ENCODE assay signal across 18 cellular contexts in the genomic region with DNA sequence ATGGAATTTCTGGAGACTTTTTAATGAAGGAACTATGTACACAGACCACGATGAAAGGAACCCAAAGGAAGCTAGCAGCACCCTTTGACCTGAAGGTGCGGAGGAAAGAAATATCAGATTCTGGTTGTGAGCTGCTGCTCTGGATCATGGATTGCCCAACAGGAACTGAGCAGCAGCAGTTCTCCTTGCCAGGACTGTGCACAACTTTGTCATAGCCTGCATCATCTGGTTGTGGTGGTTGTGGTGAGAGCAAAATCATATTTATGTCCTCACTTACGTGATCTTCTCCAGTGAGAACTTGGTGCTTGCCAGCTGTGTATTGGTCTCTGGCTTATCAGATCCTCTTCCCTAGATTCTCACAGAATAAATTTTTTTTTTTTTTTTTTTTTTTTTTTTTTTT.
DNase-seq lines count a peak whose midpoint lies in the region; ATAC-seq and TF ChIP-seq lines count a peak whose summit lies in the region.
"Had no signal": no experiment of that assay in that cellular context is flagged by ENCODE, and none has a peak within 500 bp of the region (broad histone marks: within the 10 kb centered on the region; RNA-seq: fewer than 3 reads in every experiment).

No MANE protein-coding gene starts in this region.

- no peak overlapping the region for H3K4ac ChIP-seq in IMR-90 (ENCODE audit: low read depth, low read length)

- no peak overlapping the region for H4K91ac ChIP-seq in IMR-90 (ENCODE audit: insufficient read depth, low read depth, low read length)

- H3K27me3 Mint-ChIP-seq in CD14-positive monocyte (ENCODE audit: low read depth in 3 of 3) (no peaks in the 10 kb centered on the region), Calu3 (ENCODE audit: unreplicated experiment) (no peaks in the 10 kb centered on the region)
- H3K27me3 Mint-ChIP-seq: central memory CD8-positive, alpha-beta T cell; T-helper 17 cell had no signal

- in situ Hi-C loops in IMR-90 (cut with MboI; ENCODE audit: low sequenced_read_pairs), result no loop called here

- no peaks in the 10 kb centered on the region for H4K20me1 ChIP-seq in IMR-90 (ENCODE audit: insufficient read depth, low read length)

- TF ChIP-seq POLR2A in IMR-90 (IDR thresholded peaks at IDR 0.05; ENCODE audit: low read depth, low read length), result no peak

- POLR2A ChIA-PET in IMR-90 (lab: Charles Lee; ENCODE audit: unreplicated experiment), result no interaction called here

- H3K36me3 ChIP-seq in IMR-90 (ENCODE audit: control insufficient read depth, insufficient read depth, low read length) (no peaks in the 10 kb centered on the region), lower lobe of right lung (no peaks in the 10 kb centered on the region)
- H3K36me3 ChIP-seq: suprapubic skin had no signal

- DNase-seq in CD14-positive monocyte (ENCODE audit: low spot score) (peak; percentile 79), IMR-90 (peak; percentile 90), amniotic epithelial cell (ENCODE audit: low read depth) (peak; percentile 96), lower lobe of right lung (no peak), DMS53 treated with DMSO at 0.1 percent for 48 hours (lab: John Stamatoyannopoulos, UW; ENCODE audit: unreplicated experiment) (no peak), T-helper 2 cell (no peak), Calu3 (no peak)
- DNase-seq: activated CD4-positive, alpha-beta T cell treated with anti-CD3 and anti-CD28 coated beads for 1 hour; activated naive CD4-positive, alpha-beta T cell treated with anti-CD3 and anti-CD28 coated beads, Interleukin-2, amount 50 U/mL, for 16 hours; C1 segment of cervical spinal cord; DND-41; left cardiac atrium; NCI-H187 treated with DMSO at 0.1 percent for 48 hours; T-helper 17 cell had no signal

- H3K27me3 ChIP-seq in IMR-90 (ENCODE audit: control insufficient read depth, insufficient read depth, low read length) (no peaks in the 10 kb centered on the region), lower lobe of right lung (ENCODE audit: low read depth) (no peaks in the 10 kb centered on the region)
- H3K27me3 ChIP-seq: suprapubic skin had no signal

- H3K27ac ChIP-seq in IMR-90 (ENCODE audit: insufficient read depth, low read length), result no peak overlapping the region
- H3K27ac ChIP-seq in lower lobe of right lung, result no peak overlapping the region
- H3K27ac ChIP-seq: suprapubic skin had no signal

- H2BK20ac ChIP-seq in IMR-90 (ENCODE audit: low read depth, low read length), result no peak overlapping the region

- H3K9me1 ChIP-seq in IMR-90 (ENCODE audit: insufficient read depth, low read length), result no peaks in the 10 kb centered on the region

- H2BK120ac ChIP-seq in IMR-90 (ENCODE audit: low read depth, low read length), result no peak overlapping the region

- peaks cover 0 to 3% (median 0%) of the 10 kb centered on the region in 7 donors for H3K9me3 Mint-ChIP-seq in CD14-positive monocyte
- H3K9me3 Mint-ChIP-seq in Calu3 (ENCODE audit: low read depth, unreplicated experiment), result peaks cover 2% of the 10 kb centered on the region

- no peak overlapping the region for H3K4me3 Mint-ChIP-seq in CD14-positive monocyte
- H3K4me3 Mint-ChIP-seq in Calu3 (ENCODE audit: low read depth, unreplicated experiment), result no peak overlapping the region
- H3K4me3 Mint-ChIP-seq: central memory CD8-positive, alpha-beta T cell; IgD-negative memory B cell; T-helper 17 cell had no signal

- no peak for TF ChIP-seq CTCF in CD14-positive monocyte (IDR thresholded peaks at IDR 0.05)
- no peak for TF ChIP-seq CTCF in IMR-90 (conservative IDR thresholded peaks at IDR 0.05; ENCODE audit: low read depth, low read length)
- TF ChIP-seq CTCF in lower lobe of right lung (IDR thresholded peaks at IDR 0.05), result no peak
- no peak for TF ChIP-seq CTCF in Calu3 (IDR thresholded peaks at IDR 0.05; ENCODE audit: unreplicated experiment)

- dilution Hi-C loops in IMR-90 (cut with HindIII; ENCODE audit: low sequenced_read_pairs, unreplicated experiment), result no loop called here

- CTCF ChIA-PET in IMR-90 (lab: Yijun Ruan, JAX) (interaction anchor here (0.7 to 1.0 kb wide), 2 partner anchors 10 to 123 kb away, joined by 3 to 4 read pairs; no protein-coding TSS in a partner anchor), Calu3 (lab: Charles Lee) (interaction anchor here (0.7 kb wide), 1 partner anchor 420 kb away, joined by 5 read pairs; no protein-coding TSS in a partner anchor)

- H3K4me1 Mint-ChIP-seq in CD14-positive monocyte, result peaks cover 24% of the 10 kb centered on the region
- H3K4me1 Mint-ChIP-seq in Calu3 (ENCODE audit: low read depth, unreplicated experiment), result no peaks in the 10 kb centered on the region
- H3K4me1 Mint-ChIP-seq: central memory CD8-positive, alpha-beta T cell; IgD-negative memory B cell; T-helper 17 cell had no signal

- H3K23ac ChIP-seq in IMR-90 (ENCODE audit: low read depth, low read length), result no peak overlapping the region

- H4K8ac ChIP-seq in IMR-90 (ENCODE audit: low read depth in 2 of 2, low read length in 2 of 2), result peak overlapping the region in 1 of 2 experiments; percentile 7; a peak in 1 of 4 replicates

- no peaks in the 10 kb centered on the region for H3K79me1 ChIP-seq in IMR-90 (ENCODE audit: low read depth in 1 of 2, low read length in 2 of 2)

- no peaks in the 10 kb centered on the region for H3K36me3 Mint-ChIP-seq in CD14-positive monocyte
- no peaks in the 10 kb centered on the region for H3K36me3 Mint-ChIP-seq in Calu3 (ENCODE audit: insufficient read depth, unreplicated experiment)
- H3K36me3 Mint-ChIP-seq: IgD-negative memory B cell had no signal

- TF ChIP-seq RAD21 in IMR-90 (IDR thresholded peaks at IDR 0.05; ENCODE audit: low read length), result no peak

- no peak overlapping the region for H3K56ac ChIP-seq in IMR-90 (ENCODE audit: extremely low read depth, insufficient read depth, low read length)

- H3K4me2 ChIP-seq in IMR-90 (ENCODE audit: low read depth, low read length), result no peak overlapping the region

- no peak overlapping the region for H2BK5ac ChIP-seq in IMR-90 (ENCODE audit: low read depth, low read length, poor library complexity, severe bottlenecking)

- no peak overlapping the region for H2AFZ ChIP-seq in IMR-90 (replicated peaks; ENCODE audit: low read length, poor library complexity)

- H4K5ac ChIP-seq in IMR-90 (ENCODE audit: low read depth, low read length), result no peak overlapping the region

- intact Hi-C loops in CD14-positive monocyte (cut with micrococcal nuclease) (loop anchor here in 1 of 2 donors (10.0 kb wide), 1 partner anchor 74 kb away; the partner anchor contains the start of gene LPAR1), IMR-90 (cut with micrococcal nuclease) (no loop called here), lower lobe of right lung (cut with DNase I) (no loop called here), Calu3 (cut with micrococcal nuclease; ENCODE audit: unreplicated experiment) (no loop called here)

- H3K27ac Mint-ChIP-seq in CD14-positive monocyte (peak overlapping the region; percentile 34 to 85 (median 72)), Calu3 (ENCODE audit: unreplicated experiment) (no peak overlapping the region)
- H3K27ac Mint-ChIP-seq: IgD-negative memory B cell, T-helper 17 cell had no signal

- WGBS in IMR-90 (ENCODE audit: extremely low coverage in 2 of 2, insufficient read length in 1 of 2), 2 experiments, result no CpG with 5 or more reads among the region's 3 CpGs

- H3K9ac ChIP-seq in IMR-90 (ENCODE audit: low read depth, low read length), result no peak overlapping the region

- peak; percentile 72 for ATAC-seq in IMR-90 (ENCODE audit: low read depth)
- peak; percentile 52 to 66 for ATAC-seq in lower lobe of right lung
- no peak for ATAC-seq in GM21825 (IDR thresholded peaks at IDR 0.05; ENCODE audit: unreplicated experiment)
- ATAC-seq: T-helper 17 cell had no signal

- H3K18ac ChIP-seq in IMR-90 (ENCODE audit: low read depth, low read length), result no peak overlapping the region

- no peaks in the 10 kb centered on the region for H3K9me3 ChIP-seq in IMR-90 (ENCODE audit: control insufficient read depth, insufficient read depth, low read length)
- H3K9me3 ChIP-seq in lower lobe of right lung, result no peaks in the 10 kb centered on the region
- H3K9me3 ChIP-seq: suprapubic skin had no signal

- BruUV-seq in IMR-90 (replicated peaks; lab: Mats Ljungman, UMichigan), result no TSS peak
- BruUV-seq in Calu3 (replicated peaks; lab: Mats Ljungman, UMichigan), result no TSS peak

- H2AK9ac ChIP-seq in IMR-90 (replicated peaks; ENCODE audit: low read depth, low read length, poor library complexity), result no peak overlapping the region

- H3K4me1 ChIP-seq in IMR-90 (ENCODE audit: control insufficient read depth, insufficient read depth, low read length) (no peaks in the 10 kb centered on the region; the same call in 1 of the 2 replicates), lower lobe of right lung (no peaks in the 10 kb centered on the region)
- H3K4me1 ChIP-seq: suprapubic skin had no signal

- H3K4me3 ChIP-seq in IMR-90 (ENCODE audit: insufficient read depth, low read depth, low read length) (no peak overlapping the region), lower lobe of right lung (no peak overlapping the region)
- H3K4me3 ChIP-seq: suprapubic skin had no signal

- no peak overlapping the region for H3K14ac ChIP-seq in IMR-90 (replicated peaks; ENCODE audit: low read depth, low read length)

- 0 out of 3 replicates have a peak overlapping the region, but pooled peaks have one; percentile 7 for H2BK15ac ChIP-seq in IMR-90 (ENCODE audit: low read depth, low read length)

- peak overlapping the region; percentile 5; the same call in 1 of the 2 replicates for H2AK5ac ChIP-seq in IMR-90 (ENCODE audit: low read depth, low read length)

TF ChIP-seq in IMR-90, 13 proteins besides CTCF, POLR2A, EP300 and RAD21:
- peak; percentile 93 for TF ChIP-seq CEBPB (IDR thresholded peaks at IDR 0.05; ENCODE audit: low read depth, low read length)
- TF ChIP-seq RCOR1 (IDR thresholded peaks at IDR 0.05; ENCODE audit: insufficient replicate concordance, low read length), result no peak

Comparison
In these comparisons a context has a peak if more than half of its experiments do, and no peak if none do; other contexts are left out.
1. DNase-seq: peak in CD14-positive monocyte (single experiment), IMR-90 (single experiment) and amniotic epithelial cell (single experiment); none in lower lobe of right lung (single experiment), DMS53 treated with DMSO at 0.1 percent for 48 hours (single experiment), T-helper 2 cell (0 of 5) and Calu3 (single experiment).